Comparison of ENCODE assay signal across 1 cellular context in genomic region chr7:47518827-47519226, GRCh38.
TF ChIP-seq lines count a peak whose summit lies in the region.

No MANE protein-coding gene starts in this region.

TF ChIP-seq in HepG2, 621 proteins besides CTCF, POLR2A, EP300 and RAD21 (continued from another document and continues in another):
- TF ChIP-seq ZNF646 (CRISPR knock-in tag; IDR thresholded peaks at IDR 0.05) (no peak), ATF7 (IDR thresholded peaks at IDR 0.05) (no peak), ATF7 (CRISPR knock-in tag; IDR thresholded peaks at IDR 0.05) (no peak), GABPA (IDR thresholded peaks at IDR 0.05; ENCODE audit: low read depth, low read length) (no peak), GABPA (CRISPR knock-in tag; IDR thresholded peaks at IDR 0.05; ENCODE audit: low read depth) (0 out of 2 replicates have a peak, but pooled peaks have one; percentile 19), ZNF264 (CRISPR knock-in tag; IDR thresholded peaks at IDR 0.05) (0 out of 2 replicates have a peak, but pooled peaks have one; percentile 26), SPEN (CRISPR knock-in tag; IDR thresholded peaks at IDR 0.05; ENCODE audit: low read depth) (0 out of 2 replicates have a peak, but pooled peaks have one; percentile 19), ZNF484 (CRISPR knock-in tag; IDR thresholded peaks at IDR 0.05; ENCODE audit: borderline replicate concordance, low read depth) (no peak), ZNF609 (CRISPR knock-in tag; IDR thresholded peaks at IDR 0.05; ENCODE audit: borderline replicate concordance) (peak; percentile 33; the same call in 1 of the 2 replicates), PHF21A (CRISPR knock-in tag; IDR thresholded peaks at IDR 0.05) (peak; percentile 40; the same call in 1 of the 2 replicates), ZSCAN21 (CRISPR knock-in tag; IDR thresholded peaks at IDR 0.05; ENCODE audit: borderline replicate concordance) (0 out of 2 replicates have a peak, but pooled peaks have one; percentile 21), ZFX (CRISPR knock-in tag; IDR thresholded peaks at IDR 0.05; ENCODE audit: low read depth) (peak; percentile 61), ZNF136 (CRISPR knock-in tag; IDR thresholded peaks at IDR 0.05; ENCODE audit: low read depth) (no peak), DRAP1 (CRISPR knock-in tag; IDR thresholded peaks at IDR 0.05) (0 out of 2 replicates have a peak, but pooled peaks have one; percentile 20), ZFY (CRISPR knock-in tag; IDR thresholded peaks at IDR 0.05) (peak; percentile 22; the same call in 1 of the 2 replicates), ZNF570 (CRISPR knock-in tag; IDR thresholded peaks at IDR 0.05; ENCODE audit: borderline replicate concordance) (no peak), ZNF335 (CRISPR knock-in tag; IDR thresholded peaks at IDR 0.05) (no peak), NR2F1 (CRISPR knock-in tag; IDR thresholded peaks at IDR 0.05) (peak in 1 of 2 experiments; percentile 56; a peak in 2 of 4 replicates), PAX8 (CRISPR knock-in tag; IDR thresholded peaks at IDR 0.05; ENCODE audit: borderline replicate concordance) (no peak), HDAC1 (CRISPR knock-in tag; IDR thresholded peaks at IDR 0.05) (0 out of 2 replicates have a peak, but pooled peaks have one; percentile 54), SMAD9 (CRISPR knock-in tag; IDR thresholded peaks at IDR 0.05) (no peak), ZNF839 (CRISPR knock-in tag; IDR thresholded peaks at IDR 0.05; ENCODE audit: borderline replicate concordance) (no peak), ZNF329 (CRISPR knock-in tag; IDR thresholded peaks at IDR 0.05; ENCODE audit: low read depth) (no peak), ONECUT2 (CRISPR knock-in tag; IDR thresholded peaks at IDR 0.05) (peak; percentile 73), KLF16 (CRISPR knock-in tag; IDR thresholded peaks at IDR 0.05) (0 out of 4 replicates have a peak, but pooled peaks of 1 of the 2 experiments have one; percentile 8), TFAP4 (IDR thresholded peaks at IDR 0.05; ENCODE audit: borderline replicate concordance, low read depth) (peak; percentile 88), LCORL (IDR thresholded peaks at IDR 0.05) (no peak), LCORL (CRISPR knock-in tag; IDR thresholded peaks at IDR 0.05) (0 out of 2 replicates have a peak, but pooled peaks have one; percentile 26), ZNF12 (CRISPR knock-in tag; IDR thresholded peaks at IDR 0.05) (no peak), SP5 (CRISPR knock-in tag; IDR thresholded peaks at IDR 0.05; ENCODE audit: borderline replicate concordance, low read depth) (no peak), RXRA (CRISPR knock-in tag; IDR thresholded peaks at IDR 0.05) (peak; percentile 17; the same call in 1 of the 2 replicates), MYNN (CRISPR knock-in tag; IDR thresholded peaks at IDR 0.05; ENCODE audit: low read depth) (no peak), KDM1A (CRISPR knock-in tag; IDR thresholded peaks at IDR 0.05) (no peak), HMG20A (CRISPR knock-in tag; IDR thresholded peaks at IDR 0.05; ENCODE audit: borderline replicate concordance) (no peak; the same call in 1 of the 2 replicates), ATM (IDR thresholded peaks at IDR 0.05; ENCODE audit: borderline replicate concordance) (no peak), NRL (CRISPR knock-in tag; IDR thresholded peaks at IDR 0.05; ENCODE audit: borderline replicate concordance) (no peak), BRF2 (CRISPR knock-in tag; IDR thresholded peaks at IDR 0.05) (no peak), PPARG (CRISPR knock-in tag; conservative IDR thresholded peaks at IDR 0.05) (0 out of 2 replicates have a peak, but pooled peaks have one; percentile 62), SRF (IDR thresholded peaks at IDR 0.05; ENCODE audit: low read depth, low read length) (no peak), KMT2A (CRISPR knock-in tag; IDR thresholded peaks at IDR 0.05) (no peak), JUN (CRISPR knock-in tag; IDR thresholded peaks at IDR 0.05) (0 out of 2 replicates have a peak, but pooled peaks have one; percentile 23), ZBTB38 (CRISPR knock-in tag; IDR thresholded peaks at IDR 0.05) (peak; percentile 35; the same call in 1 of the 2 replicates), ZNF3 (CRISPR knock-in tag; IDR thresholded peaks at IDR 0.05) (no peak), HDAC2 (CRISPR knock-in tag; IDR thresholded peaks at IDR 0.05) (0 out of 2 replicates have a peak, but pooled peaks have one; percentile 28), STAG1 (CRISPR knock-in tag; IDR thresholded peaks at IDR 0.05) (peak; percentile 20; the same call in 1 of the 2 replicates), NR2F6 (IDR thresholded peaks at IDR 0.05) (peak; percentile 34; the same call in 1 of the 2 replicates), NR2F6 (CRISPR knock-in tag; IDR thresholded peaks at IDR 0.05) (peak; percentile 42; the same call in 1 of the 2 replicates), GATAD1 (CRISPR knock-in tag; IDR thresholded peaks at IDR 0.05) (0 out of 2 replicates have a peak, but pooled peaks have one; percentile 37), MIXL1 (CRISPR knock-in tag; IDR thresholded peaks at IDR 0.05) (peak; percentile 65; the same call in 1 of the 2 replicates), RXRB (CRISPR knock-in tag; IDR thresholded peaks at IDR 0.05; ENCODE audit: borderline replicate concordance) (peak; percentile 40; the same call in 1 of the 2 replicates), SAP130 (CRISPR knock-in tag; IDR thresholded peaks at IDR 0.05; ENCODE audit: low read depth) (peak; percentile 77), SKI (IDR thresholded peaks at IDR 0.05; ENCODE audit: partially characterized antibody) (peak; percentile 20), SOX6 (IDR thresholded peaks at IDR 0.05) (no peak), SOX6 (CRISPR knock-in tag; IDR thresholded peaks at IDR 0.05) (peak; percentile 73), ZNF382 (CRISPR knock-in tag; IDR thresholded peaks at IDR 0.05; ENCODE audit: borderline replicate concordance) (no peak), FOXO4 (CRISPR knock-in tag; conservative IDR thresholded peaks at IDR 0.05) (0 out of 2 replicates have a peak, but pooled peaks have one; percentile 76), MAX (IDR thresholded peaks at IDR 0.05) (peak; percentile 31; the same call in 1 of the 2 replicates), ZMYM2 (CRISPR knock-in tag; IDR thresholded peaks at IDR 0.05) (no peak), BCL6 (CRISPR knock-in tag; IDR thresholded peaks at IDR 0.05) (peak; percentile 35; the same call in 1 of the 2 replicates), ELF1 (CRISPR knock-in tag; IDR thresholded peaks at IDR 0.05) (no peak), ZNF441 (CRISPR knock-in tag; IDR thresholded peaks at IDR 0.05; ENCODE audit: borderline replicate concordance) (no peak), THAP11 (CRISPR knock-in tag; IDR thresholded peaks at IDR 0.05) (no peak), GABPB1 (CRISPR knock-in tag; IDR thresholded peaks at IDR 0.05) (no peak), FOSL2 (CRISPR knock-in tag; IDR thresholded peaks at IDR 0.05) (peak; percentile 79)
